Comparison of ENCODE assay signal across 24 cellular contexts in the genomic region with DNA sequence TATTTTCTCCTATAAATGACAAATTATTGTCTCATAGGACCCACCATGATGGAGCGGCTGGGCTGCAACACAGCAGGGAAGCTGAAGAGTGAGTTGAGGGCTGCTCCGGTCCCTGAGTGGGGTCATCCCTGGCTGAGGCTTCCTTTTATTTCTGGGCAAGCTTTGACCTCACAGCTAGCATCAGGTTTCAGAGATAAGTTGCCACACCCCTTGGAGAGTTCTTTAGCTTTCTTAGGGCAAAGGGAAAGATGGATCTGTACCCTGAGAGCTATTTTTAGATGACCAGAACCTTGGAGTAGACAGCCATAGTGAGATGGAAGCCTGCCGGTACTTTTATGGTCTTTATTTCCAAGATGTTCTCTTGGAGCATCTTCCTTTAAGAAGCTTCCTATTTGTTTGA. TPM values are rescaled to one million over a fixed set of nuclear protein-coding genes. Genes with fewer than 3 reads are reported as not detected.
"Had no signal": no experiment of that assay in that cellular context is flagged by ENCODE, and none has a peak within 500 bp of the region (broad histone marks: within the 10 kb centered on the region; RNA-seq: fewer than 3 reads in every experiment).

No MANE protein-coding gene starts in this region.

- H3K36me3 ChIP-seq: MG63, SJSA1 had no signal

- H3K9me3 ChIP-seq: MG63, SJSA1 had no signal

- H3K27me3 ChIP-seq: MG63, SJSA1 had no signal

- H3K27ac ChIP-seq: SJSA1, SK-N-MC had no signal

- ATAC-seq: HepG2 had no signal

- H3K4me3 ChIP-seq: MG63, SJSA1, SK-N-MC had no signal

- DNase-seq: IMR-90, Karpas-422, KG1, MG63, NCI-H1092, NCI-H1105 treated with DMSO at 0.1 percent for 48 hours, NCI-H1417 treated with DMSO at 0.1 percent for 48 hours, NCI-H146, NCI-H1694 treated with DMSO at 0.1 percent for 48 hours, NCI-H1930, NCI-H2081, NCI-H2107, NCI-H2227 treated with DMSO at 0.1 percent for 48 hours, NCI-H524, NCI-H69, NCI-H774, Right ventricle myocardium superior, RPMI8226, SIG-M5 had no signal

- H3K4me1 ChIP-seq: SJSA1 had no signal

RNA-seq across cellular contexts. Expression of a gene that starts 11.5 kb away (rescaled TPM):
- total RNA-seq: HepG2, HT1080, IMR-90, NCI-H460, Right ventricle myocardium superior, SJSA1 had no signal
- polyA plus RNA-seq: HepG2, IMR-90 had no signal
